ENCODE assay signal across 1 cellular context in the genomic region with DNA sequence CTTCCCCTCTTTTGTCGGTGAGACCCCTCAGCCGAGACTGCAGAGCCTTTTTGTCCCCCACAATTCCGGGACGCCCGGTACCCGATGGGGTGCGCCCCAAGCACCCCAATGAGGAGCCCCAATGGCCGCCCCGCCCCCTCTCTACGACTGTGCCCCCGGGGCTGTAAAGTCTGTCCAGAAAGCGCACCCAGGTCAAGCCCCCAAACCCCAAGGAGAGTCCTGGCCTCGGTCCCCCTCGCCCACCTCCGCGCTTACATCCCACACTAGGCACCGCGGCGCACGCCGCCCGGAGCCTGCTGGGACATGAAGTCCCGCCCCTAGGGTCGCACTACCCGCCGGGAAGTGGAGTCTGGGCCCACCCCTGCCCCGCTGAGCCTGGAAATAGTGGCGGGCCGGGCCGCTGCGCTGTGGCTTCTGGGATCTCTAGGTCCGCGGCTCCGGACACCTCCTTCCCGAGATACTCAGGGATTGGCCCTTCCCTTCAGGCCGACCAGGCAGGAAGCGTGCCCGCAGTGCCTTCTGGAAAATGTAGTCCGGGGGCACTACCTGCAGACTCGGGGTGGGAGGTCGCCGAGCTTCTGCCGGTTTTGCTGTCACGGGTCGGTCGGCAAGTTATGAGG.
TF ChIP-seq lines count a peak whose summit lies in the region.

MEN1 (minus strand) TSS at position 281 of the 620 bp plus-strand sequence. CDS start 442 bp downstream, outside the sequence.

TF ChIP-seq in K562, 482 proteins besides CTCF, POLR2A, EP300 and RAD21 (continued from another document and continues in another):
- no peak for TF ChIP-seq CHD4 (IDR thresholded peaks at IDR 0.05; ENCODE audit: insufficient read depth, insufficient replicate concordance, low read depth, low read length, poor library complexity, severe bottlenecking)
- TF ChIP-seq TEAD4 (IDR thresholded peaks at IDR 0.05; ENCODE audit: low read length): no peak
- no peak for TF ChIP-seq TEAD4 (CRISPR knock-in tag; IDR thresholded peaks at IDR 0.05; ENCODE audit: borderline replicate concordance)
- no peak for TF ChIP-seq LCOR (CRISPR knock-in tag; IDR thresholded peaks at IDR 0.05)
- no peak for TF ChIP-seq SFPQ (IDR thresholded peaks at IDR 0.05; ENCODE audit: low read depth, low read length)
- no peak for TF ChIP-seq CBFB (CRISPR knock-in tag; IDR thresholded peaks at IDR 0.05)
- no peak for TF ChIP-seq ESRRB (CRISPR knock-in tag; IDR thresholded peaks at IDR 0.05; ENCODE audit: borderline replicate concordance)
- no peak for TF ChIP-seq HDAC3 (IDR thresholded peaks at IDR 0.05; ENCODE audit: borderline replicate concordance, partially characterized antibody)
- TF ChIP-seq NFRKB (IDR thresholded peaks at IDR 0.05; ENCODE audit: low read depth): no peak
- TF ChIP-seq LARP7 (IDR thresholded peaks at IDR 0.05): no peak
- TF ChIP-seq MAFF (IDR thresholded peaks at IDR 0.05; ENCODE audit: low read length): no peak
- peak; percentile 76 for TF ChIP-seq CREM (IDR thresholded peaks at IDR 0.05; ENCODE audit: low read depth)
- no peak for TF ChIP-seq NUFIP1 (IDR thresholded peaks at IDR 0.05; ENCODE audit: partially characterized antibody)
- no peak for TF ChIP-seq TOE1 (IDR thresholded peaks at IDR 0.05; ENCODE audit: borderline replicate concordance)
- TF ChIP-seq TOE1 (CRISPR knock-in tag; IDR thresholded peaks at IDR 0.05; ENCODE audit: borderline replicate concordance, low read depth): no peak
- no peak for TF ChIP-seq ZNF79 (CRISPR knock-in tag; IDR thresholded peaks at IDR 0.05; ENCODE audit: low read depth)
- peak; percentile 75; the same call in 1 of the 2 replicates for TF ChIP-seq ZNF197 (CRISPR knock-in tag; IDR thresholded peaks at IDR 0.05; ENCODE audit: low read depth)
- TF ChIP-seq ATF2 (CRISPR knock-in tag; IDR thresholded peaks at IDR 0.05): no peak; the same call in 1 of the 2 replicates
- TF ChIP-seq TFE3 (CRISPR knock-in tag; IDR thresholded peaks at IDR 0.05): no peak
- TF ChIP-seq ZC3H4 (CRISPR knock-in tag; IDR thresholded peaks at IDR 0.05; ENCODE audit: borderline replicate concordance): no peak
- TF ChIP-seq, protein P1, sequence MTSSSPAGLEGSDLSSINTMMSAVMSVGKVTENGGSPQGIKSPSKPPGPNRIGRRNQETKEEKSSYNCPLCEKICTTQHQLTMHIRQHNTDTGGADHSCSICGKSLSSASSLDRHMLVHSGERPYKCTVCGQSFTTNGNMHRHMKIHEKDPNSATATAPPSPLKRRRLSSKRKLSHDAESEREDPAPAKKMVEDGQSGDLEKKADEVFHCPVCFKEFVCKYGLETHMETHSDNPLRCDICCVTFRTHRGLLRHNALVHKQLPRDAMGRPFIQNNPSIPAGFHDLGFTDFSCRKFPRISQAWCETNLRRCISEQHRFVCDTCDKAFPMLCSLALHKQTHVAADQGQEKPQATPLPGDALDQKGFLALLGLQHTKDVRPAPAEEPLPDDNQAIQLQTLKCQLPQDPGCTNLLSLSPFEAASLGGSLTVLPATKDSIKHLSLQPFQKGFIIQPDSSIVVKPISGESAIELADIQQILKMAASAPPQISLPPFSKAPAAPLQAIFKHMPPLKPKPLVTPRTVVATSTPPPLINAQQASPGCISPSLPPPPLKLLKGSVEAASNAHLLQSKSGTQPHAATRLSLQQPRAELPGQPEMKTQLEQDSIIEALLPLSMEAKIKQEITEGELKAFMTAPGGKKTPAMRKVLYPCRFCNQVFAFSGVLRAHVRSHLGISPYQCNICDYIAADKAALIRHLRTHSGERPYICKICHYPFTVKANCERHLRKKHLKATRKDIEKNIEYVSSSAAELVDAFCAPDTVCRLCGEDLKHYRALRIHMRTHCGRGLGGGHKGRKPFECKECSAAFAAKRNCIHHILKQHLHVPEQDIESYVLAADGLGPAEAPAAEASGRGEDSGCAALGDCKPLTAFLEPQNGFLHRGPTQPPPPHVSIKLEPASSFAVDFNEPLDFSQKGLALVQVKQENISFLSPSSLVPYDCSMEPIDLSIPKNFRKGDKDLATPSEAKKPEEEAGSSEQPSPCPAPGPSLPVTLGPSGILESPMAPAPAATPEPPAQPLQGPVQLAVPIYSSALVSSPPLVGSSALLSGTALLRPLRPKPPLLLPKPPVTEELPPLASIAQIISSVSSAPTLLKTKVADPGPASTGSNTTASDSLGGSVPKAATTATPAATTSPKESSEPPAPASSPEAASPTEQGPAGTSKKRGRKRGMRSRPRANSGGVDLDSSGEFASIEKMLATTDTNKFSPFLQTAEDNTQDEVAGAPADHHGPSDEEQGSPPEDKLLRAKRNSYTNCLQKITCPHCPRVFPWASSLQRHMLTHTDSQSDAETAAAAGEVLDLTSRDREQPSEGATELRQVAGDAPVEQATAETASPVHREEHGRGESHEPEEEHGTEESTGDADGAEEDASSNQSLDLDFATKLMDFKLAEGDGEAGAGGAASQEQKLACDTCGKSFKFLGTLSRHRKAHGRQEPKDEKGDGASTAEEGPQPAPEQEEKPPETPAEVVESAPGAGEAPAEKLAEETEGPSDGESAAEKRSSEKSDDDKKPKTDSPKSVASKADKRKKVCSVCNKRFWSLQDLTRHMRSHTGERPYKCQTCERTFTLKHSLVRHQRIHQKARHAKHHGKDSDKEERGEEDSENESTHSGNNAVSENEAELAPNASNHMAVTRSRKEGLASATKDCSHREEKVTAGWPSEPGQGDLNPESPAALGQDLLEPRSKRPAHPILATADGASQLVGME (CRISPR knock-in tag; IDR thresholded peaks at IDR 0.05): no peak
- no peak for TF ChIP-seq ZNF584 (CRISPR knock-in tag; IDR thresholded peaks at IDR 0.05; ENCODE audit: low read depth)
- TF ChIP-seq MCM7 (IDR thresholded peaks at IDR 0.05): no peak
- no peak for TF ChIP-seq ZNF3 (CRISPR knock-in tag; IDR thresholded peaks at IDR 0.05)
- peak; percentile 88 for TF ChIP-seq ZNF766 (CRISPR knock-in tag; conservative IDR thresholded peaks at IDR 0.05)
- TF ChIP-seq CREB1 (IDR thresholded peaks at IDR 0.05): no peak; the same call in none of the 2 replicates
- TF ChIP-seq CREB1 (CRISPR knock-in tag; IDR thresholded peaks at IDR 0.05): peak; percentile 58; the same call in 1 of the 2 replicates
- TF ChIP-seq ZNF121 (CRISPR knock-in tag; conservative IDR thresholded peaks at IDR 0.05): no peak
- no peak for TF ChIP-seq ZNF263 (CRISPR knock-in tag; IDR thresholded peaks at IDR 0.05; ENCODE audit: borderline replicate concordance)
- TF ChIP-seq FOXP4 (CRISPR knock-in tag; IDR thresholded peaks at IDR 0.05; ENCODE audit: borderline replicate concordance): no peak
- TF ChIP-seq ZNF217 (CRISPR knock-in tag; IDR thresholded peaks at IDR 0.05): no peak
- TF ChIP-seq ETV6 (IDR thresholded peaks at IDR 0.05; ENCODE audit: borderline replicate concordance in 1 of 2, low read depth in 2 of 2, low read length in 1 of 2): no peak
- no peak for TF ChIP-seq ETV6 (CRISPR knock-in tag; IDR thresholded peaks at IDR 0.05; ENCODE audit: borderline replicate concordance)
- TF ChIP-seq, protein P2, sequence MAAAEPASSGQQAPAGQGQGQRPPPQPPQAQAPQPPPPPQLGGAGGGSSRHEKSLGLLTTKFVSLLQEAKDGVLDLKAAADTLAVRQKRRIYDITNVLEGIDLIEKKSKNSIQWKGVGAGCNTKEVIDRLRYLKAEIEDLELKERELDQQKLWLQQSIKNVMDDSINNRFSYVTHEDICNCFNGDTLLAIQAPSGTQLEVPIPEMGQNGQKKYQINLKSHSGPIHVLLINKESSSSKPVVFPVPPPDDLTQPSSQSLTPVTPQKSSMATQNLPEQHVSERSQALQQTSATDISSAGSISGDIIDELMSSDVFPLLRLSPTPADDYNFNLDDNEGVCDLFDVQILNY (CRISPR knock-in tag; IDR thresholded peaks at IDR 0.05): no peak
- TF ChIP-seq FOSL1 (tag; conservative IDR thresholded peaks at IDR 0.05): 0 out of 2 replicates have a peak, but pooled peaks have one; percentile 39
- peak; percentile 13; the same call in 1 of the 2 replicates for TF ChIP-seq DMBX1 (CRISPR knock-in tag; IDR thresholded peaks at IDR 0.05; ENCODE audit: borderline replicate concordance)
- no peak for TF ChIP-seq MCM5 (IDR thresholded peaks at IDR 0.05; ENCODE audit: low read depth)
- TF ChIP-seq CHD2 (IDR thresholded peaks at IDR 0.05; ENCODE audit: low read depth, low read length): no peak; the same call in none of the 2 replicates
- TF ChIP-seq, protein P3, sequence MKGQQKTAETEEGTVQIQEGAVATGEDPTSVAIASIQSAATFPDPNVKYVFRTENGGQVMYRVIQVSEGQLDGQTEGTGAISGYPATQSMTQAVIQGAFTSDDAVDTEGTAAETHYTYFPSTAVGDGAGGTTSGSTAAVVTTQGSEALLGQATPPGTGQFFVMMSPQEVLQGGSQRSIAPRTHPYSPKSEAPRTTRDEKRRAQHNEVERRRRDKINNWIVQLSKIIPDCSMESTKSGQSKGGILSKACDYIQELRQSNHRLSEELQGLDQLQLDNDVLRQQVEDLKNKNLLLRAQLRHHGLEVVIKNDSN (CRISPR knock-in tag; IDR thresholded peaks at IDR 0.05): no peak
- no peak for TF ChIP-seq MECOM (CRISPR knock-in tag; IDR thresholded peaks at IDR 0.05)
- no peak for TF ChIP-seq RBM34 (IDR thresholded peaks at IDR 0.05; ENCODE audit: borderline replicate concordance, insufficient read depth, low read length)
- no peak for TF ChIP-seq TCF3 (CRISPR knock-in tag; IDR thresholded peaks at IDR 0.05)
- TF ChIP-seq KDM1A (IDR thresholded peaks at IDR 0.05): no peak
- TF ChIP-seq, protein P4, sequence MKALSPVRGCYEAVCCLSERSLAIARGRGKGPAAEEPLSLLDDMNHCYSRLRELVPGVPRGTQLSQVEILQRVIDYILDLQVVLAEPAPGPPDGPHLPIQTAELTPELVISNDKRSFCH (CRISPR knock-in tag; IDR thresholded peaks at IDR 0.05): no peak
- TF ChIP-seq, protein P4 (tag; IDR thresholded peaks at IDR 0.05): no peak
- no peak for TF ChIP-seq NFXL1 (CRISPR knock-in tag; IDR thresholded peaks at IDR 0.05)
- TF ChIP-seq, protein P5, sequence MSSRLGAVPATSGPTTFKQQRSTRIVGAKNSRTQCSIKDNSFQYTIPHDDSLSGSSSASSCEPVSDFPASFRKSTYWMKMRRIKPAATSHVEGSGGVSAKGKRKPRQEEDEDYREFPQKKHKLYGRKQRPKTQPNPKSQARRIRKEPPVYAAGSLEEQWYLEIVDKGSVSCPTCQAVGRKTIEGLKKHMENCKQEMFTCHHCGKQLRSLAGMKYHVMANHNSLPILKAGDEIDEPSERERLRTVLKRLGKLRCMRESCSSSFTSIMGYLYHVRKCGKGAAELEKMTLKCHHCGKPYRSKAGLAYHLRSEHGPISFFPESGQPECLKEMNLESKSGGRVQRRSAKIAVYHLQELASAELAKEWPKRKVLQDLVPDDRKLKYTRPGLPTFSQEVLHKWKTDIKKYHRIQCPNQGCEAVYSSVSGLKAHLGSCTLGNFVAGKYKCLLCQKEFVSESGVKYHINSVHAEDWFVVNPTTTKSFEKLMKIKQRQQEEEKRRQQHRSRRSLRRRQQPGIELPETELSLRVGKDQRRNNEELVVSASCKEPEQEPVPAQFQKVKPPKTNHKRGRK (tag; IDR thresholded peaks at IDR 0.05): no peak
- no peak for TF ChIP-seq DACH1 (IDR thresholded peaks at IDR 0.05; ENCODE audit: partially characterized antibody)
